ENCODE assay signal across 16 cellular contexts in genomic region chr16:72469932-72470331, GRCh38.
"Had no signal": no experiment of that assay in that cellular context is flagged by ENCODE, and none has a peak within 500 bp of the region (broad histone marks: within the 10 kb centered on the region; RNA-seq: fewer than 3 reads in every experiment).

No MANE protein-coding gene starts in this region.

- DNase-seq: cortex of kidney; dorsolateral prefrontal cortex; effector CD4-positive, alpha-beta T cell; gastrocnemius medialis; head of caudate nucleus; kidney; natural killer cell; stimulated activated CD4-positive, alpha-beta T cell treated with anti-CD3 and anti-CD28 coated beads, Interleukin-12 subunit alpha, Interleukin-12 subunit beta, amount 100 ng/mL, for 4 hours; stimulated activated CD4-positive, alpha-beta T cell treated with anti-CD3 and anti-CD28 coated beads, Interleukin-1b, Interleukin-23, amount 100 ng/mL, for 48 hours; stimulated activated CD4-positive, alpha-beta T cell treated with anti-CD3 and anti-CD28 coated beads, Interleukin-4, amount 100 ng/mL, for 1 hour; stimulated activated CD8-positive, alpha-beta memory T cell treated with anti-CD3 and anti-CD28 coated beads, Interleukin-4, amount 100 ng/mL, for 48 hours; stimulated activated naive CD4-positive, alpha-beta T cell; stimulated activated naive CD8-positive, alpha-beta T cell treated with anti-CD3 and anti-CD28 coated beads, Interleukin-15, amount 100 ng/mL, for 72 hours; transverse colon; upper lobe of right lung; uterus had no signal
